In genomic region chr15:98917417-98917816, GRCh38 we compare ENCODE assay signal across 28 cellular contexts.
"Had no signal": no experiment of that assay in that cellular context is flagged by ENCODE, and none has a peak within 500 bp of the region (broad histone marks: within the 10 kb centered on the region; RNA-seq: fewer than 3 reads in every experiment).

No MANE protein-coding gene starts in this region.

- H3K4me1 Mint-ChIP-seq: central memory CD8-positive, alpha-beta T cell had no signal

- H3K27ac Mint-ChIP-seq: activated CD4-positive, alpha-beta memory T cell treated with anti-CD3 and anti-CD28 coated beads, Interleukin-2, amount 10 ng/mL, durations not matched to agents 7 days and 5 days; activated CD4-positive, alpha-beta T cell treated with anti-CD3 and anti-CD28 coated beads, Interleukin-2, amount 10 ng/mL, durations not matched to agents 7 days and 5 days; activated naive CD4-positive, alpha-beta T cell treated with anti-CD3 and anti-CD28 coated beads, Interleukin-2, amount 50 U/mL, for 72 hours; activated naive CD8-positive, alpha-beta T cell treated with anti-CD3 and anti-CD28 coated beads, Interleukin-2, amount 10 ng/mL, durations not matched to agents 7 days and 5 days; activated T-helper 17 cell treated with anti-CD3 and anti-CD28 coated beads, Interleukin-2, amount 50 U/mL, for 72 hours; dendritic cell treated with granulocyte-macrophage colony-stimulating factor and Interleukin-4, amounts not matched to agents 40 ng/mL and 50 ng/mL, for 4 days; T-helper 17 cell; T-helper 2 cell treated with Interferon-gamma antibody and Interleukin-4, amounts not matched to agents 5 μg/mL and 100 μg/mL, for 36 hours had no signal

- H3K27me3 ChIP-seq: brain microvascular endothelial cell, dorsolateral prefrontal cortex, esophagus squamous epithelium, gastroesophageal sphincter, heart right ventricle had no signal

- H3K4me3 ChIP-seq: coronary artery, dorsolateral prefrontal cortex, esophagus squamous epithelium, gastroesophageal sphincter, heart right ventricle had no signal

- H3K27ac ChIP-seq: brain microvascular endothelial cell, coronary artery, dorsolateral prefrontal cortex, epithelial cell of prostate, esophagus squamous epithelium, gastroesophageal sphincter, heart right ventricle had no signal

- H3K4me3 Mint-ChIP-seq: activated CD4-positive, alpha-beta memory T cell treated with anti-CD3 and anti-CD28 coated beads, Interleukin-2, amount 10 ng/mL, durations not matched to agents 7 days and 5 days; activated CD4-positive, alpha-beta T cell treated with anti-CD3 and anti-CD28 coated beads, Interleukin-2, amount 10 ng/mL, durations not matched to agents 7 days and 5 days; activated naive CD8-positive, alpha-beta T cell treated with anti-CD3 and anti-CD28 coated beads, Interleukin-2, amount 10 ng/mL, durations not matched to agents 7 days and 5 days; activated T-cell treated with anti-CD3 and anti-CD28 coated beads, Interleukin-2, amount 50 U/mL, for 4 hours; activated T-helper 17 cell treated with anti-CD3 and anti-CD28 coated beads, Interleukin-2, amount 50 U/mL, for 72 hours; central memory CD8-positive, alpha-beta T cell; dendritic cell treated with granulocyte-macrophage colony-stimulating factor and Interleukin-4, amounts not matched to agents 40 ng/mL and 50 ng/mL, for 4 days; T-helper 17 cell; T-helper 2 cell treated with Interferon-gamma antibody and Interleukin-4, amounts not matched to agents 5 μg/mL and 100 μg/mL, for 36 hours had no signal

- H3K27me3 Mint-ChIP-seq: activated CD4-positive, alpha-beta memory T cell treated with anti-CD3 and anti-CD28 coated beads, Interleukin-2, amount 10 ng/mL, durations not matched to agents 7 days and 5 days; activated CD4-positive, alpha-beta T cell treated with anti-CD3 and anti-CD28 coated beads, Interleukin-2, amount 10 ng/mL, durations not matched to agents 7 days and 5 days; activated naive CD8-positive, alpha-beta T cell treated with anti-CD3 and anti-CD28 coated beads, Interleukin-2, amount 10 ng/mL, durations not matched to agents 7 days and 5 days; activated T-helper 17 cell treated with anti-CD3 and anti-CD28 coated beads, Interleukin-2, amount 50 U/mL, for 72 hours; dendritic cell treated with granulocyte-macrophage colony-stimulating factor and Interleukin-4, amounts not matched to agents 40 ng/mL and 50 ng/mL, for 4 days; T-helper 17 cell had no signal

- H3K9me3 Mint-ChIP-seq: activated CD4-positive, alpha-beta memory T cell treated with anti-CD3 and anti-CD28 coated beads, Interleukin-2, amount 10 ng/mL, durations not matched to agents 7 days and 5 days; activated CD4-positive, alpha-beta T cell treated with anti-CD3 and anti-CD28 coated beads, Interleukin-2, amount 10 ng/mL, durations not matched to agents 7 days and 5 days; activated naive CD4-positive, alpha-beta T cell treated with anti-CD3 and anti-CD28 coated beads, Interleukin-2, amount 50 U/mL, for 72 hours; activated naive CD8-positive, alpha-beta T cell treated with anti-CD3 and anti-CD28 coated beads, Interleukin-2, amount 10 ng/mL, durations not matched to agents 7 days and 5 days; activated T-cell treated with anti-CD3 and anti-CD28 coated beads, Interleukin-2, amount 50 U/mL, for 4 hours; activated T-helper 17 cell treated with anti-CD3 and anti-CD28 coated beads, Interleukin-2, amount 50 U/mL, for 72 hours; central memory CD8-positive, alpha-beta T cell; dendritic cell treated with granulocyte-macrophage colony-stimulating factor and Interleukin-4, amounts not matched to agents 40 ng/mL and 50 ng/mL, for 4 days; T-helper 2 cell treated with Interferon-gamma antibody and Interleukin-4, amounts not matched to agents 5 μg/mL and 100 μg/mL, for 36 hours had no signal

- ATAC-seq: activated naive CD4-positive, alpha-beta T cell treated with anti-CD3 and anti-CD28 coated beads, Interleukin-2, amount 50 U/mL, for 72 hours; activated T-cell treated with anti-CD3 and anti-CD28 coated beads, Interleukin-2, amount 50 U/mL, for 4 hours; activated T-helper 17 cell treated with anti-CD3 and anti-CD28 coated beads, Interleukin-2, amount 50 U/mL, for 72 hours; gastroesophageal sphincter; heart right ventricle; T-helper 17 cell had no signal

- DNase-seq: activated CD4-positive, alpha-beta memory T cell treated with anti-CD3 and anti-CD28 coated beads, Interleukin-2, amount 10 ng/mL, durations not matched to agents 7 days and 5 days; activated CD4-positive, alpha-beta T cell treated with anti-CD3 and anti-CD28 coated beads for 1 hour; activated CD4-positive, alpha-beta T cell treated with anti-CD3 and anti-CD28 coated beads for 4 hours; activated CD4-positive, alpha-beta T cell treated with anti-CD3 and anti-CD28 coated beads, Interleukin-2, amount 10 ng/mL, durations not matched to agents 7 days and 5 days; activated CD4-positive, alpha-beta T cell treated with anti-CD3 and anti-CD28 coated beads, Interleukin-2, amount 50 U/mL, for 4 hours; activated effector memory CD4-positive, alpha-beta T cell treated with Interleukin-2 at 50 U/mL for 16 hours; activated gamma-delta T cell treated with Interleukin-2 at 50 U/mL for 16 hours; activated naive CD4-positive, alpha-beta T cell treated with Interleukin-2 at 50 U/mL for 16 hours; activated naive CD8-positive, alpha-beta T cell treated with anti-CD3 and anti-CD28 coated beads, Interleukin-2, amount 10 ng/mL, durations not matched to agents 7 days and 5 days; activated T-cell treated with anti-CD3 and anti-CD28 coated beads, Interleukin-2, amount 50 U/mL, for 4 hours; anterior cingulate cortex; brain microvascular endothelial cell; dorsolateral prefrontal cortex; effector memory CD4-positive, alpha-beta T cell; esophagus squamous epithelium; foreskin melanocyte; heart right ventricle; T-helper 1 cell; T-helper 17 cell; T1000 had no signal

- H3K9me3 ChIP-seq: esophagus squamous epithelium, gastroesophageal sphincter, heart right ventricle had no signal
